ENCODE assay signal across 9 cellular contexts in genomic region chr12:8145754-8146415, GRCh38. TPM values are rescaled to one million over a fixed set of nuclear protein-coding genes. Genes with fewer than 3 reads are reported as not detected.
DNase-seq lines count a peak whose midpoint lies in the region; ATAC-seq lines count a peak whose summit lies in the region.
"Had no signal": no experiment of that assay in that cellular context is flagged by ENCODE, and none has a peak within 500 bp of the region (broad histone marks: within the 10 kb centered on the region; RNA-seq: fewer than 3 reads in every experiment).

No MANE protein-coding gene starts in this region.

- H3F3A ChIP-seq in GM23248 (ENCODE audit: insufficient read depth): no peaks in the 10 kb centered on the region

- no peaks in the 10 kb centered on the region for H4K20me1 ChIP-seq in GM23248 (ENCODE audit: insufficient read depth)

- in situ Hi-C loops in GM23248 (cut with MboI): no loop called here

- no peaks in the 10 kb centered on the region for H3K79me2 ChIP-seq in GM23248 (ENCODE audit: insufficient read depth)

- intact Hi-C loops in left ventricle myocardium superior (cut with micrococcal nuclease): no loop called here

- H3K9ac ChIP-seq in GM23248: peak overlapping the region; percentile 53

- DNase-seq in GM23248 (peak; percentile 83), amygdala (lab: John Stamatoyannopoulos, UW) (peak in 52 of 56 donors; percentile 15 to 86 (median 55)), left ventricle myocardium superior (peak; percentile 56), renal cortical epithelial cell (ENCODE audit: low read depth) (peak; percentile 82), GDM1 (lab: John Stamatoyannopoulos, UW) (no peak), NCI-H748 (lab: John Stamatoyannopoulos, UW; ENCODE audit: unreplicated experiment) (no peak)

- H3K4me3 ChIP-seq in GM23248: peak overlapping the region; percentile 54

- H3K27ac ChIP-seq in GM23248: peak overlapping the region; percentile 45
- H3K27ac ChIP-seq: epithelial cell of prostate had no signal

- H3K9me3 ChIP-seq in GM23248 (ENCODE audit: low read depth): no peaks in the 10 kb centered on the region

- 29% methylated on average over 17 of the region's 17 CpGs for WGBS in GM23248 (ENCODE audit: low coverage in 1 of 2, low lambda C conversion rate in 2 of 2, missing lambda C conversion rate in 2 of 2), 2 experiments

- 0 out of 2 replicates have a peak, but pooled peaks cover 5% of the 10 kb centered on the region for H3K4me1 ChIP-seq in GM23248 (ENCODE audit: insufficient read depth)

- H3K27me3 ChIP-seq in GM23248 (replicated peaks; ENCODE audit: insufficient read depth): no peaks in the 10 kb centered on the region

- no peaks in the 10 kb centered on the region for H3K36me3 ChIP-seq in GM23248 (ENCODE audit: low read depth)

- ATAC-seq in left ventricle myocardium superior (peak; percentile 86), HG02610 (IDR thresholded peaks at IDR 0.05; ENCODE audit: unreplicated experiment) (no peak), HG03095 (IDR thresholded peaks at IDR 0.05; ENCODE audit: unreplicated experiment) (no peak)

- H3K4me2 ChIP-seq in GM23248 (ENCODE audit: unreplicated experiment): peak overlapping the region; percentile 59

- H3K9me2 ChIP-seq in GM23248 (ENCODE audit: insufficient read depth): no peaks in the 10 kb centered on the region

- H2AFZ ChIP-seq in GM23248: peak overlapping the region; percentile 64

RNA-seq across cellular contexts. Expression of gene ZNF705A, which starts 10.9 kb away (rescaled TPM):
- not detected in 2 replicates for total RNA-seq in GM23248 (2014; rRNA removed; shearing (Covaris generic))
- polyA plus RNA-seq in GM23248 (2016; fragmentation: Nextera tagmentation; extraction: Ambion mirVana): not detected in 2 replicates
- total RNA-seq in left ventricle myocardium superior (not detected), renal cortical epithelial cell (under 0.01 TPM in 1 of 2 replicates, not detected in the other)

RNA-seq across cellular contexts. Expression of gene CLEC4A, which starts 22.5 kb away (rescaled TPM):
- total RNA-seq in GM23248 (2014; rRNA removed; shearing (Covaris generic)): not detected in 2 replicates
- polyA plus RNA-seq in GM23248 (2016; fragmentation: Nextera tagmentation; extraction: Ambion mirVana): 0.62 and 1.0 TPM in 2 replicates
- total RNA-seq in left ventricle myocardium superior (not detected), renal cortical epithelial cell (0.35 TPM in 1 of 2 replicates, not detected in the other)

Comparison
In these comparisons a context has a peak if more than half of its experiments do, and no peak if none do; other contexts are left out.
1. DNase-seq: peak in GM23248 (single experiment), amygdala (52 of 56), left ventricle myocardium superior (single experiment) and renal cortical epithelial cell (single experiment); none in GDM1 (single experiment) and NCI-H748 (single experiment).